ENCODE assay signal across 20 cellular contexts in the genomic region with DNA sequence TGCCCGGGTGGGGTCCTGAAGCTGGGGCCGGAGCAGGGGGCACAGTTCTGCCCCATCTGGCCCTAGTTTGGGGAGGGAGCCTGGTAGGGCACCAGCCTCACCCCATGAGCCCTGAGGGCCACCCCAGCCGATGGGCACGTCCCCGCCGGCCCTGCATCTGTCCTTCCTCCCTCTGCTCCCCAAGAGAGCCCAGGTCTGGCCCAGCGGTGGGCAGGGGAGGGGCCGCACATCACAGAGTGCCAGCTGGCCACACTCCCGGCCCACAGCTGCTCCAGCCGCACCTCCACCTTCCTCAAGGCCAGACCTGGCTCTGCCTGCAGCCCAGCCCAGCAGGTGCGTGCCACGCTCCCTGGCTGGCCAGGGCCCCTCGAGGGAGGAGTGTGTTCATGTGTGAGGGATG. TPM values are rescaled to one million over a fixed set of nuclear protein-coding genes. Genes with fewer than 3 reads are reported as not detected.
"Had no signal": no experiment of that assay in that cellular context is flagged by ENCODE, and none has a peak within 500 bp of the region (broad histone marks: within the 10 kb centered on the region; RNA-seq: fewer than 3 reads in every experiment).

No MANE protein-coding gene starts in this region.

- H3K27ac ChIP-seq: epithelial cell of prostate, heart left ventricle, neutrophil, tibial nerve, vagina had no signal

- H3K27ac Mint-ChIP-seq: activated CD8-positive, alpha-beta T cell treated with anti-CD3 and anti-CD28 coated beads, Interleukin-2, amount 10 ng/mL, durations not matched to agents 7 days and 5 days; activated naive CD8-positive, alpha-beta T cell; dendritic cell treated with granulocyte-macrophage colony-stimulating factor and Interleukin-4, amounts not matched to agents 40 ng/mL and 50 ng/mL, for 4 days; effector memory CD8-positive, alpha-beta T cell; stimulated activated memory B cell treated with anti-CD40 and anti-IgM and Interleukin-4, amounts not matched to agents 10 μg/mL and 1 μg/mL and 100 μg/mL, for 72 hours; WTC11 had no signal

- H3K27me3 ChIP-seq: neutrophil, tibial nerve, vagina had no signal

- H3K4me1 ChIP-seq: heart left ventricle, tibial nerve, vagina had no signal

- DNase-seq: activated CD4-positive, alpha-beta T cell treated with anti-CD3 and anti-CD28 coated beads for 48 hours; activated CD8-positive, alpha-beta memory T cell treated with anti-CD3 and anti-CD28 coated beads, Interleukin-2, amount 50 U/mL, for 4 hours; activated CD8-positive, alpha-beta T cell treated with anti-CD3 and anti-CD28 coated beads, Interleukin-2, amount 10 ng/mL, durations not matched to agents 7 days and 5 days; activated effector memory CD4-positive, alpha-beta T cell treated with anti-CD3 and anti-CD28 coated beads, Interleukin-2, amount 50 U/mL, for 16 hours; activated T-cell treated with anti-CD3 and anti-CD28 coated beads, Interleukin-2, amount 50 U/mL, for 48 hours; cerebellar nuclear complex; effector memory CD8-positive, alpha-beta T cell; heart left ventricle; midbrain; retina had no signal

- H3K36me3 ChIP-seq: heart left ventricle, neutrophil, tibial nerve, vagina had no signal

- H3K4me1 Mint-ChIP-seq: stimulated activated memory B cell treated with anti-CD40 and anti-IgM and Interleukin-4, amounts not matched to agents 10 μg/mL and 1 μg/mL and 100 μg/mL, for 72 hours; WTC11 had no signal

- H3K27me3 Mint-ChIP-seq: activated naive CD8-positive, alpha-beta T cell had no signal

- H3K9me3 Mint-ChIP-seq: effector memory CD8-positive, alpha-beta T cell; stimulated activated memory B cell treated with anti-CD40 and anti-IgM and Interleukin-4, amounts not matched to agents 10 μg/mL and 1 μg/mL and 100 μg/mL, for 72 hours had no signal

- H3K4me3 ChIP-seq: heart left ventricle, lung, tibial nerve, vagina had no signal

- ATAC-seq: activated CD8-positive, alpha-beta T cell treated with anti-CD3 and anti-CD28 coated beads, Interleukin-2, amount 10 ng/mL, durations not matched to agents 7 days and 5 days; effector memory CD8-positive, alpha-beta T cell; heart left ventricle; stimulated activated memory B cell treated with anti-CD40 and anti-IgM and Interleukin-4, amounts not matched to agents 10 μg/mL and 1 μg/mL and 100 μg/mL, for 72 hours; WTC11 had no signal

- H3K4me3 Mint-ChIP-seq: activated CD8-positive, alpha-beta T cell treated with anti-CD3 and anti-CD28 coated beads, Interleukin-2, amount 10 ng/mL, durations not matched to agents 7 days and 5 days; activated naive CD8-positive, alpha-beta T cell; dendritic cell treated with granulocyte-macrophage colony-stimulating factor and Interleukin-4, amounts not matched to agents 40 ng/mL and 50 ng/mL, for 4 days; effector memory CD8-positive, alpha-beta T cell; stimulated activated memory B cell treated with anti-CD40 and anti-IgM and Interleukin-4, amounts not matched to agents 10 μg/mL and 1 μg/mL and 100 μg/mL, for 72 hours; WTC11 had no signal

- H3K36me3 Mint-ChIP-seq: activated naive CD8-positive, alpha-beta T cell; stimulated activated memory B cell treated with anti-CD40 and anti-IgM and Interleukin-4, amounts not matched to agents 10 μg/mL and 1 μg/mL and 100 μg/mL, for 72 hours had no signal

RNA-seq across cellular contexts. Expression of a gene that starts 21.6 kb away (rescaled TPM):
- total RNA-seq: T-helper 2 cell treated with Interferon-gamma antibody and Interleukin-4, amounts not matched to agents 100 ng/mL and 5 ng/mL, for 36 hours had no signal
